In genomic region chr16:4352843-4353242, GRCh38 we compare ENCODE assay signal across 19 cellular contexts. TPM values are rescaled to one million over a fixed set of nuclear protein-coding genes. Genes with fewer than 3 reads are reported as not detected.
A peak's percentile ranks its signal among the peaks of the same experiment; 100 is the strongest.
DNase-seq lines count a peak whose midpoint lies in the region; ATAC-seq, FAIRE-seq and TF ChIP-seq lines count a peak whose summit lies in the region.
"Had no signal": no experiment of that assay in that cellular context is flagged by ENCODE, and none has a peak within 500 bp of the region (broad histone marks: within the 10 kb centered on the region; RNA-seq: fewer than 3 reads in every experiment).

No MANE protein-coding gene starts in this region.

- H3K27ac ChIP-seq in HEK293 (ENCODE audit: extremely low read depth, low read depth, low read length) (no peak overlapping the region), RWPE2 (ENCODE audit: poor library complexity, severe bottlenecking) (peak overlapping the region; percentile 70), HepG2 (ENCODE audit: extremely low read length, insufficient read depth, low read length) (no peak overlapping the region), ovary (no peak overlapping the region)
- H3K27ac ChIP-seq: BLaER1 had no signal

- no peak for TF ChIP-seq POLR2A in HepG2 (IDR thresholded peaks at IDR 0.05; ENCODE audit: insufficient read depth in 1 of 2, low read depth in 2 of 2, low read length in 2 of 2)
- no peak for TF ChIP-seq POLR2A in ovary (IDR thresholded peaks at IDR 0.05)

- in situ Hi-C loops in HepG2 (cut with HindIII; ENCODE audit: extremely low pct_ligation_motif_present, low pct_unique_long_range_greater_than_20kb), result loop anchor here (5.0 kb wide), 1 partner anchor 34 kb away; no protein-coding TSS in a partner anchor

- DNase-seq in RWPE2 (ENCODE audit: low spot score) (no peak), HepG2 (ENCODE audit: low spot score) (no peak), HPDE6-E6E7 (ENCODE audit: extremely low spot score) (no peak), ovary (no peak), mucosa of gallbladder (ENCODE audit: low spot score) (no peak)
- DNase-seq: 8988T, Calu3, DMS 273 treated with DMSO at 0.1 percent for 48 hours, DMS53, GM23248 had no signal

- peaks cover 5% of the 10 kb centered on the region; the same call in 1 of the 2 replicates for H3K4me1 ChIP-seq in HEK293 (ENCODE audit: control insufficient read depth, insufficient read depth, low read length)
- H3K4me1 ChIP-seq in RWPE2 (ENCODE audit: insufficient read depth, poor library complexity, severe bottlenecking), result peaks cover 11% of the 10 kb centered on the region
- peaks cover 48% of the 10 kb centered on the region for H3K4me1 ChIP-seq in HepG2 (ENCODE audit: insufficient read depth, low read length)
- H3K4me1 ChIP-seq in ovary (ENCODE audit: insufficient read depth), result peaks cover 8% of the 10 kb centered on the region

- no peak for FAIRE-seq in HepG2 (lab: Jason Lieb, UNC)
- FAIRE-seq: G401.6, GM12891, GM19239 had no signal

- H4K20me1 ChIP-seq in HepG2 (ENCODE audit: insufficient read depth, low read length), result peaks cover 4% of the 10 kb centered on the region; the same call in 1 of the 2 replicates

- no peak for TF ChIP-seq RAD21 in HepG2 (CRISPR knock-in tag; IDR thresholded peaks at IDR 0.05)

- 73% methylated on average over 5 of the region's 5 CpGs for WGBS in HepG2 (ENCODE audit: low lambda C conversion rate)
- 89 to 91% (median 90%) methylated on average over 5 of the region's 5 CpGs for WGBS in ovary, 3 donors

- H3K9ac ChIP-seq in HepG2 (ENCODE audit: insufficient read depth, low read depth, low read length), result no peak overlapping the region
- H3K9ac ChIP-seq: BLaER1, GM23248 had no signal

- no peak overlapping the region for H2AFZ ChIP-seq in HepG2 (ENCODE audit: low read length)
- H2AFZ ChIP-seq: GM23248 had no signal

- ATAC-seq in RWPE2 (ENCODE audit: low read depth), result no peak
- ATAC-seq in HepG2, result no peak
- no peak for ATAC-seq in HG02678 (IDR thresholded peaks at IDR 0.05; ENCODE audit: unreplicated experiment)
- ATAC-seq: CD8-positive, alpha-beta T cell had no signal

- peaks cover 25% of the 10 kb centered on the region for H3K79me2 ChIP-seq in HepG2 (ENCODE audit: insufficient read depth, low read length)

- H3K27me3 ChIP-seq in RWPE2 (ENCODE audit: insufficient read depth, poor library complexity, severe bottlenecking), result no peaks in the 10 kb centered on the region
- no peaks in the 10 kb centered on the region; a peak in 2 of 5 replicates for H3K27me3 ChIP-seq in HepG2 (ENCODE audit: control insufficient read depth in 1 of 2, insufficient read depth in 2 of 2, low read length in 2 of 2)
- H3K27me3 ChIP-seq in ovary, result no peaks in the 10 kb centered on the region
- H3K27me3 ChIP-seq: BLaER1 had no signal

- CTCF ChIA-PET in HEK293 (lab: Yijun Ruan, JAX) (interaction anchor here (0.7 to 2.3 kb wide), 2 partner anchors 50 to 53 kb away, joined by 3 to 12 read pairs; no protein-coding TSS in a partner anchor), HepG2 (lab: Yijun Ruan, JAX; ENCODE audit: low intra/inter-chr PET ratio, low total read pairs) (no interaction called here)

- TF ChIP-seq EP300 in HepG2 (IDR thresholded peaks at IDR 0.05; ENCODE audit: low read depth in 2 of 2, low read length in 2 of 2) (no peak), HepG2 (CRISPR knock-in tag; IDR thresholded peaks at IDR 0.05; ENCODE audit: borderline replicate concordance) (no peak), ovary (IDR thresholded peaks at IDR 0.05) (no peak)

- POLR2A ChIA-PET in HEK293 (lab: Yijun Ruan, JAX), result interaction anchor here (1.8 kb wide), 1 partner anchor 62 kb away, joined by 5 read pairs; no protein-coding TSS in a partner anchor
- POLR2A ChIA-PET in HepG2 (lab: Yijun Ruan, JAX), result no interaction called here

- H3K9me3 ChIP-seq in HEK293 (ENCODE audit: control insufficient read depth, insufficient read depth, low read depth, low read length) (no peaks in the 10 kb centered on the region), RWPE2 (ENCODE audit: severe bottlenecking) (no peaks in the 10 kb centered on the region), HepG2 (ENCODE audit: low read length) (no peaks in the 10 kb centered on the region), ovary (no peaks in the 10 kb centered on the region)
- H3K9me3 ChIP-seq: BLaER1, HAP-1 had no signal

- no peak overlapping the region for H3K4me2 ChIP-seq in HepG2 (ENCODE audit: low read depth, low read length)
- H3K4me2 ChIP-seq: BLaER1 had no signal

- TF ChIP-seq CTCF in HEK293 (tag by site-specific recombination; IDR thresholded peaks at IDR 0.05) (no peak), RWPE2 (IDR thresholded peaks at IDR 0.05; ENCODE audit: poor library complexity, severe bottlenecking) (no peak), HepG2 (CRISPR knock-in tag; IDR thresholded peaks at IDR 0.05) (no peak), ovary (IDR thresholded peaks at IDR 0.05) (no peak)

- H3K36me3 ChIP-seq in HEK293 (ENCODE audit: control insufficient read depth in 2 of 2, insufficient read depth in 1 of 2, low read length in 2 of 2) (peaks cover 0 to 20% of the 10 kb centered on the region in 2 experiments; a peak in 2 of 3 replicates), RWPE2 (ENCODE audit: low read depth) (peaks cover 10% of the 10 kb centered on the region), HepG2 (replicated peaks in 1 of 2; ENCODE audit: control insufficient read depth in 1 of 2, insufficient read depth in 2 of 2, low read length in 2 of 2) (no peaks in the 10 kb centered on the region), ovary (no peaks in the 10 kb centered on the region)

- no TSS peak for BruUV-seq in HepG2 (replicated peaks; lab: Mats Ljungman, UMichigan)

- H3K4me3 ChIP-seq in HEK293 (ENCODE audit: low read depth, low read length) (no peak overlapping the region), RWPE2 (ENCODE audit: severe bottlenecking) (no peak overlapping the region), HepG2 (replicated peaks in 1 of 3; ENCODE audit: insufficient read depth in 1 of 3, low read depth in 2 of 3, low read length in 3 of 3) (no peak overlapping the region), ovary (no peak overlapping the region)
- H3K4me3 ChIP-seq: BLaER1, GM23248, HAP-1 had no signal

- intact Hi-C loops in HepG2 (cut with micrococcal nuclease; ENCODE audit: unreplicated experiment) (no loop called here), ovary (cut with DNase I) (no loop called here)

RNA-seq across cellular contexts. Expression of gene PAM16, which starts 1.7 kb away (rescaled TPM):
- total RNA-seq in HepG2 (2016; rRNA removed; fragmentation: Illumina TruSeq; extraction: Trizol) (39.5 and 51.8 TPM in 2 replicates), ovary (10 to 100 TPM; 24.0 to 47.2 (median 35.7) TPM), mucosa of gallbladder (27.5 TPM)
- total RNA-seq in HepG2 (2016; cell fraction: cytosol; rRNA removed; fragmentation: Illumina TruSeq; extraction: Trizol; ENCODE audit: low read depth), result 62.7 and 78.9 TPM in 2 replicates
- total RNA-seq in HepG2 (2016; cell fraction: insoluble cytoplasmic fraction; rRNA removed; fragmentation: Illumina TruSeq; extraction: Trizol), result 44.0 and 55.1 TPM in 2 replicates
- total RNA-seq in HepG2 (2016; cell fraction: membrane; rRNA removed; fragmentation: Illumina TruSeq; extraction: Trizol), result 48.0 and 59.1 TPM in 2 replicates
- total RNA-seq in HepG2 (2016; cell fraction: nucleus; rRNA removed; fragmentation: Illumina TruSeq; extraction: Trizol), result 21.8 and 30.9 TPM in 2 replicates
- polyA plus RNA-seq in HepG2 (2011; rRNA removed) (51.5 and 64.5 TPM in 2 replicates), ovary (10 to 100 TPM; 18.5 to 42.2 TPM)
- polyA plus RNA-seq in HepG2 (2011; cell fraction: cytosol; rRNA removed), result 79.1 and 106 TPM in 2 replicates
- 59.7 and 63.8 TPM in 2 replicates for polyA plus RNA-seq in HepG2 (2011; cell fraction: nucleus; rRNA removed)
- 28.9 and 43.2 TPM in 2 replicates for polyA plus RNA-seq in HepG2 (2012)
- 51.5 and 69.1 TPM in 2 replicates for polyA plus RNA-seq in HepG2 (2016; cell fraction: cytosol; fragmentation: Illumina TruSeq; extraction: Trizol; ENCODE audit: low read depth)
- 31.2 and 31.7 TPM in 2 replicates for polyA plus RNA-seq in HepG2 (2016; cell fraction: insoluble cytoplasmic fraction; fragmentation: Illumina TruSeq; extraction: Trizol; ENCODE audit: low read depth)
- polyA plus RNA-seq in HepG2 (2016; cell fraction: membrane; fragmentation: Illumina TruSeq; extraction: Trizol; ENCODE audit: low read depth), result 35.5 and 47.0 TPM in 2 replicates
- 70.3 and 85.7 TPM in 2 replicates for polyA plus RNA-seq in HepG2 (2016; cell fraction: nucleus; fragmentation: Illumina TruSeq; extraction: Trizol; ENCODE audit: insufficient read depth, low read depth)
- 22.9 and 24.5 TPM in 2 replicates for polyA minus RNA-seq in HepG2 (2011; rRNA and poly(A)+ RNA removed; ENCODE audit: low replicate concordance)
- 13.2 and 17.4 TPM in 2 replicates for polyA minus RNA-seq in HepG2 (2011; cell fraction: cytosol; rRNA and poly(A)+ RNA removed)
- polyA minus RNA-seq in HepG2 (2011; cell fraction: nucleus; rRNA and poly(A)+ RNA removed), result 12.3 and 12.9 TPM in 2 replicates

RNA-seq across cellular contexts. Expression of gene VASN, which starts 18.8 kb away (rescaled TPM):
- 6.9 and 18.2 TPM in 2 replicates for total RNA-seq in HepG2 (2016; rRNA removed; fragmentation: Illumina TruSeq; extraction: Trizol)
- total RNA-seq in HepG2 (2016; cell fraction: cytosol; rRNA removed; fragmentation: Illumina TruSeq; extraction: Trizol; ENCODE audit: low read depth), result 2.8 and 3.3 TPM in 2 replicates
- total RNA-seq in HepG2 (2016; cell fraction: insoluble cytoplasmic fraction; rRNA removed; fragmentation: Illumina TruSeq; extraction: Trizol), result 5.9 and 17.8 TPM in 2 replicates
- total RNA-seq in HepG2 (2016; cell fraction: membrane; rRNA removed; fragmentation: Illumina TruSeq; extraction: Trizol), result 5.8 and 6.6 TPM in 2 replicates
- total RNA-seq in HepG2 (2016; cell fraction: nucleus; rRNA removed; fragmentation: Illumina TruSeq; extraction: Trizol), result 22.5 and 25.6 TPM in 2 replicates
- 8.4 and 15.5 TPM in 2 replicates for polyA plus RNA-seq in HepG2 (2011; rRNA removed)
- 9.0 and 15.7 TPM in 2 replicates for polyA plus RNA-seq in HepG2 (2011; cell fraction: cytosol; rRNA removed)
- 47.1 and 58.1 TPM in 2 replicates for polyA plus RNA-seq in HepG2 (2011; cell fraction: nucleus; rRNA removed)
- 9.8 and 16.9 TPM in 2 replicates for polyA plus RNA-seq in HepG2 (2012)
- 2.3 and 2.6 TPM in 2 replicates for polyA plus RNA-seq in HepG2 (2016; cell fraction: cytosol; fragmentation: Illumina TruSeq; extraction: Trizol; ENCODE audit: low read depth)
- 7.7 and 10.2 TPM in 2 replicates for polyA plus RNA-seq in HepG2 (2016; cell fraction: insoluble cytoplasmic fraction; fragmentation: Illumina TruSeq; extraction: Trizol; ENCODE audit: low read depth)
- polyA plus RNA-seq in HepG2 (2016; cell fraction: membrane; fragmentation: Illumina TruSeq; extraction: Trizol; ENCODE audit: low read depth), result 3.1 and 4.1 TPM in 2 replicates
- 40.8 and 43.4 TPM in 2 replicates for polyA plus RNA-seq in HepG2 (2016; cell fraction: nucleus; fragmentation: Illumina TruSeq; extraction: Trizol; ENCODE audit: insufficient read depth, low read depth)
- 1.2 and 47.2 TPM in 2 replicates for polyA minus RNA-seq in HepG2 (2011; rRNA and poly(A)+ RNA removed; ENCODE audit: low replicate concordance)
- 18.8 and 21.5 TPM in 2 replicates for polyA minus RNA-seq in HepG2 (2011; cell fraction: cytosol; rRNA and poly(A)+ RNA removed)
- polyA minus RNA-seq in HepG2 (2011; cell fraction: nucleus; rRNA and poly(A)+ RNA removed), result 32.1 and 35.9 TPM in 2 replicates
- total RNA-seq in ovary, result 10 to 100 TPM; 19.8 to 49.5 (median 43.5) TPM
- 10 to 100 TPM in 1 of 2 donors, 1 to 10 TPM in 1; 2.4 to 47.6 TPM for polyA plus RNA-seq in ovary
- total RNA-seq in mucosa of gallbladder, result 31.5 TPM
- polyA plus RNA-seq: CD14-positive monocyte had no signal

RNA-seq across cellular contexts. Expression of gene GLIS2, which starts 37.0 kb away (rescaled TPM):
- total RNA-seq in HepG2 (2016; rRNA removed; fragmentation: Illumina TruSeq; extraction: Trizol) (0.24 and 0.29 TPM in 2 replicates), ovary (10 to 100 TPM in 5 of 7 donors, 1 to 10 TPM in 2; 5.1 to 79.5 (median 49.8) TPM), mucosa of gallbladder (22.2 TPM)
- 1.0 and 1.1 TPM in 2 replicates for total RNA-seq in HepG2 (2016; cell fraction: cytosol; rRNA removed; fragmentation: Illumina TruSeq; extraction: Trizol; ENCODE audit: low read depth)
- total RNA-seq in HepG2 (2016; cell fraction: insoluble cytoplasmic fraction; rRNA removed; fragmentation: Illumina TruSeq; extraction: Trizol), result 0.18 and 0.30 TPM in 2 replicates
- total RNA-seq in HepG2 (2016; cell fraction: membrane; rRNA removed; fragmentation: Illumina TruSeq; extraction: Trizol), result 0.59 and 0.65 TPM in 2 replicates
- total RNA-seq in HepG2 (2016; cell fraction: nucleus; rRNA removed; fragmentation: Illumina TruSeq; extraction: Trizol), result 0.34 and 0.63 TPM in 2 replicates
- polyA plus RNA-seq in HepG2 (2011; rRNA removed) (0.28 and 0.39 TPM in 2 replicates), ovary (10 to 100 TPM in 1 of 2 donors, 1 to 10 TPM in 1; 1.6 to 24.6 TPM)
- polyA plus RNA-seq in HepG2 (2011; cell fraction: cytosol; rRNA removed), result 0.17 and 0.18 TPM in 2 replicates
- 1.1 and 1.3 TPM in 2 replicates for polyA plus RNA-seq in HepG2 (2011; cell fraction: nucleus; rRNA removed)
- 0.91 and 2.0 TPM in 2 replicates for polyA plus RNA-seq in HepG2 (2012)
- 0.27 and 0.43 TPM in 2 replicates for polyA plus RNA-seq in HepG2 (2016; cell fraction: cytosol; fragmentation: Illumina TruSeq; extraction: Trizol; ENCODE audit: low read depth)
- polyA plus RNA-seq in HepG2 (2016; cell fraction: insoluble cytoplasmic fraction; fragmentation: Illumina TruSeq; extraction: Trizol; ENCODE audit: low read depth), result 0.70 and 0.86 TPM in 2 replicates
- 1.3 and 1.4 TPM in 2 replicates for polyA plus RNA-seq in HepG2 (2016; cell fraction: membrane; fragmentation: Illumina TruSeq; extraction: Trizol; ENCODE audit: low read depth)
- polyA plus RNA-seq in HepG2 (2016; cell fraction: nucleus; fragmentation: Illumina TruSeq; extraction: Trizol; ENCODE audit: insufficient read depth, low read depth), result 1.6 and 1.8 TPM in 2 replicates
- 0.44 and 3.2 TPM in 2 replicates for polyA minus RNA-seq in HepG2 (2011; rRNA and poly(A)+ RNA removed; ENCODE audit: low replicate concordance)
- 0.18 and 0.99 TPM in 2 replicates for polyA minus RNA-seq in HepG2 (2011; cell fraction: cytosol; rRNA and poly(A)+ RNA removed)
- 0.25 and 0.52 TPM in 2 replicates for polyA minus RNA-seq in HepG2 (2011; cell fraction: nucleus; rRNA and poly(A)+ RNA removed)
- total RNA-seq: CD8-positive, alpha-beta T cell had no signal
- polyA plus RNA-seq: CD14-positive monocyte had no signal

Comparison
In these comparisons a context has a peak if more than half of its experiments do, and no peak if none do; other contexts are left out.
1. Of the 63 proteins assayed by ChIP-seq in both HepG2 and HEK293: peak only in HepG2: none; only in HEK293: none; in both: ZNF121; in neither: 62.